ENCODE assay signal across 23 cellular contexts in the genomic region with DNA sequence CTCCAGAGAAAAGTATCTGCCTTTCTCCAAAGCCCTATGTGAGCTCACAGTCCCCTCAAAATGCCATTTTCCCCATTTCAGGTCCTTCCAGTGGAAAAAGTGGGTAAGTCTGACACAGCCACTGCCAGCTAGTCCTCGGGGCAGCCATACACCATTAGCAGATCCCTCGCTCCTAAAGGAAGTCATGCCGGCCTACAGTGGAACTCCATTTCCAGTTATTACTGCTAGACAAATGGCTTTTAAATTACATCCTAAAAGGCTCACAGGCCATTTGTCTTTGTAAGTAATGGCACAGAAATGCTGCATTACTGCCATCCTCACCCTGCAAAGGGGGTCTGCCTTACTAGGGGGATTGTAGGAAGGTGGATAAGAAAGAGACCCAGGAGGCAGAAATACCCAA.
DNase-seq lines count a peak whose midpoint lies in the region; ATAC-seq and TF ChIP-seq lines count a peak whose summit lies in the region.
"Had no signal": no experiment of that assay in that cellular context is flagged by ENCODE, and none has a peak within 500 bp of the region (broad histone marks: within the 10 kb centered on the region; RNA-seq: fewer than 3 reads in every experiment).

No MANE protein-coding gene starts in this region.

- H3K27ac ChIP-seq in trophoblast cell (ENCODE audit: low read depth, low read length) (peak overlapping the region; percentile 23), neuronal stem cell (replicated peaks; ENCODE audit: low read length) (no peak overlapping the region)
- H3K27ac ChIP-seq: A549; BLaER1 treated with 17β-estradiol and CSF1 and Interleukin-3, amounts not matched to agents 10 nM and 100 nM; GM23248 had no signal

- H2BK120ac ChIP-seq in trophoblast cell (ENCODE audit: insufficient read depth, low read length, poor library complexity) (peak overlapping the region; percentile 2), neuronal stem cell (ENCODE audit: low read depth, low read length) (no peak overlapping the region)

- H3K4me2 ChIP-seq in trophoblast cell (ENCODE audit: low read length) (no peak overlapping the region), neuronal stem cell (ENCODE audit: insufficient read depth, low read length, poor library complexity, severe bottlenecking) (no peak overlapping the region)
- H3K4me2 ChIP-seq: A549; BLaER1 treated with 17β-estradiol and CSF1 and Interleukin-3, amounts not matched to agents 10 nM and 100 nM had no signal

- H3K4ac ChIP-seq in trophoblast cell (ENCODE audit: low read depth, low read length) (no peak overlapping the region), neuronal stem cell (ENCODE audit: low read length) (no peak overlapping the region)

- no peak overlapping the region for H2BK15ac ChIP-seq in neuronal stem cell (ENCODE audit: low read length)

- H3K9me3 ChIP-seq in trophoblast cell (ENCODE audit: insufficient read depth, low read depth, low read length), result peaks cover 2% of the 10 kb centered on the region
- H3K9me3 ChIP-seq in neuronal stem cell (replicated peaks in 1 of 2; ENCODE audit: control insufficient read depth in 2 of 2, insufficient read depth in 1 of 2, low read depth in 1 of 2, low read length in 2 of 2), result no peaks in the 10 kb centered on the region
- H3K9me3 ChIP-seq: A549, BE2C had no signal

- H3K4me1 ChIP-seq in trophoblast cell (ENCODE audit: control insufficient read depth in 1 of 2, insufficient read depth in 2 of 2, low read length in 2 of 2), result peaks cover 4 to 11% of the 10 kb centered on the region in 2 experiments
- peaks cover 0 to 4% of the 10 kb centered on the region in 2 donors for H3K4me1 ChIP-seq in neuronal stem cell (ENCODE audit: control insufficient read depth in 2 of 2, insufficient read depth in 1 of 2, low read depth in 1 of 2, low read length in 2 of 2)

- H3K4me3 Mint-ChIP-seq in stimulated activated naive CD8-positive, alpha-beta T cell treated with anti-CD3 and anti-CD28 coated beads, Interleukin-15, amount 100 ng/mL, for 72 hours, result no peak overlapping the region
- H3K4me3 Mint-ChIP-seq in type B pancreatic cell, result no peak overlapping the region
- no peak overlapping the region for H3K4me3 Mint-ChIP-seq in activated T-cell treated with anti-CD3 and anti-CD28 coated beads, Interleukin-2, amount 50 U/mL, for 4 hours
- H3K4me3 Mint-ChIP-seq: CD14-positive monocyte; CD4-positive, alpha-beta memory T cell had no signal

- H2BK5ac ChIP-seq in trophoblast cell (ENCODE audit: low read depth, low read length, poor library complexity), result peak overlapping the region; percentile 13
- H2BK5ac ChIP-seq in neuronal stem cell (ENCODE audit: low read length), result no peak overlapping the region

- no peaks in the 10 kb centered on the region for H3K4me1 Mint-ChIP-seq in stimulated activated naive CD8-positive, alpha-beta T cell treated with anti-CD3 and anti-CD28 coated beads, Interleukin-15, amount 100 ng/mL, for 72 hours
- H3K4me1 Mint-ChIP-seq in type B pancreatic cell (ENCODE audit: unreplicated experiment), result peaks cover 35% of the 10 kb centered on the region
- no peaks in the 10 kb centered on the region for H3K4me1 Mint-ChIP-seq in activated T-cell treated with anti-CD3 and anti-CD28 coated beads, Interleukin-2, amount 50 U/mL, for 4 hours (ENCODE audit: low read depth)
- H3K4me1 Mint-ChIP-seq: CD14-positive monocyte; CD4-positive, alpha-beta memory T cell had no signal

- H2AFZ ChIP-seq in trophoblast cell (ENCODE audit: insufficient read depth, low read length, poor library complexity) (no peak overlapping the region), neuronal stem cell (ENCODE audit: low read length) (no peak overlapping the region)
- H2AFZ ChIP-seq: GM23248 had no signal

- H3K9ac ChIP-seq in trophoblast cell (ENCODE audit: low read length), result no peak overlapping the region
- H3K9ac ChIP-seq in neuronal stem cell (ENCODE audit: low read depth, low read length, poor library complexity), result no peak overlapping the region
- H3K9ac ChIP-seq: BLaER1 treated with 17β-estradiol and CSF1 and Interleukin-3, amounts not matched to agents 10 nM and 100 nM; GM23248 had no signal

- no peaks in the 10 kb centered on the region for H3K36me3 Mint-ChIP-seq in type B pancreatic cell
- H3K36me3 Mint-ChIP-seq in activated T-cell treated with anti-CD3 and anti-CD28 coated beads, Interleukin-2, amount 50 U/mL, for 4 hours (ENCODE audit: insufficient read depth), result no peaks in the 10 kb centered on the region
- H3K36me3 Mint-ChIP-seq: CD14-positive monocyte; CD4-positive, alpha-beta memory T cell had no signal

- H3K27me3 ChIP-seq in trophoblast cell (ENCODE audit: insufficient read depth, low read length) (no peaks in the 10 kb centered on the region), neuronal stem cell (ENCODE audit: control insufficient read depth in 3 of 3, insufficient read depth in 3 of 3, low read depth in 1 of 3, low read length in 3 of 3) (peaks cover 0 to 13% (median 0%) of the 10 kb centered on the region in 3 experiments)
- H3K27me3 ChIP-seq: BE2C; BLaER1 treated with 17β-estradiol and CSF1 and Interleukin-3, amounts not matched to agents 10 nM and 100 nM had no signal

- no peak for TF ChIP-seq CTCF in type B pancreatic cell (conservative IDR thresholded peaks at IDR 0.05)

- H2AK5ac ChIP-seq in trophoblast cell (ENCODE audit: low read length), result no peak overlapping the region
- H2AK5ac ChIP-seq in neuronal stem cell (ENCODE audit: low read depth, low read length), result no peak overlapping the region

- H4K91ac ChIP-seq in trophoblast cell (ENCODE audit: low read depth, low read length) (no peak overlapping the region), neuronal stem cell (ENCODE audit: low read depth, low read length, poor library complexity) (no peak overlapping the region)

- H3K36me3 ChIP-seq in trophoblast cell (ENCODE audit: control insufficient read depth in 1 of 2, insufficient read depth in 2 of 2, low read length in 2 of 2) (no peaks in the 10 kb centered on the region), neuronal stem cell (replicated peaks in 1 of 2; ENCODE audit: control insufficient read depth in 2 of 2, insufficient read depth in 2 of 2, low read length in 2 of 2) (no peaks in the 10 kb centered on the region)
- H3K36me3 ChIP-seq: BE2C; BLaER1 treated with 17β-estradiol and CSF1 and Interleukin-3, amounts not matched to agents 10 nM and 100 nM had no signal

- no peak overlapping the region for H4K8ac ChIP-seq in trophoblast cell (ENCODE audit: low read depth, low read length)
- no peak overlapping the region for H4K8ac ChIP-seq in neuronal stem cell (ENCODE audit: low read depth, low read length)

- H3K23ac ChIP-seq in trophoblast cell (ENCODE audit: low read length), result no peak overlapping the region
- H3K23ac ChIP-seq in neuronal stem cell (ENCODE audit: low read depth, low read length, poor library complexity), result no peak overlapping the region

- ATAC-seq in stimulated activated naive CD8-positive, alpha-beta T cell treated with anti-CD3 and anti-CD28 coated beads, Interleukin-15, amount 100 ng/mL, for 72 hours, result no peak
- no peak for ATAC-seq in stimulated activated naive CD8-positive, alpha-beta T cell treated with anti-CD3 and anti-CD28 coated beads, Interleukin-15, Interleukin-2, amounts not matched to agents 100 U/mL and 50 U/mL, for 24 hours
- ATAC-seq in activated T-cell treated with anti-CD3 and anti-CD28 coated beads, Interleukin-2, amount 50 U/mL, for 4 hours, result no peak
- no peak for ATAC-seq in HG03457 (IDR thresholded peaks at IDR 0.05; ENCODE audit: unreplicated experiment)
- ATAC-seq: A549, HCT116 had no signal

- peak overlapping the region; percentile 14 to 86 for H3K27ac Mint-ChIP-seq in stimulated activated naive CD8-positive, alpha-beta T cell treated with anti-CD3 and anti-CD28 coated beads, Interleukin-15, amount 100 ng/mL, for 72 hours
- H3K27ac Mint-ChIP-seq in type B pancreatic cell, result no peak overlapping the region
- H3K27ac Mint-ChIP-seq: CD14-positive monocyte; CD4-positive, alpha-beta memory T cell had no signal

- H3K4me3 ChIP-seq in trophoblast cell (ENCODE audit: low read depth, low read length), result no peak overlapping the region
- H3K4me3 ChIP-seq in neuronal stem cell (ENCODE audit: low read length in 2 of 2), result no peak overlapping the region
- H3K4me3 ChIP-seq: A549; BLaER1 treated with 17β-estradiol and CSF1 and Interleukin-3, amounts not matched to agents 10 nM and 100 nM; GM23248 had no signal

- no peaks in the 10 kb centered on the region for H3K9me3 Mint-ChIP-seq in stimulated activated naive CD8-positive, alpha-beta T cell treated with anti-CD3 and anti-CD28 coated beads, Interleukin-15, amount 100 ng/mL, for 72 hours
- peaks cover 5% of the 10 kb centered on the region for H3K9me3 Mint-ChIP-seq in type B pancreatic cell
- no peaks in the 10 kb centered on the region for H3K9me3 Mint-ChIP-seq in activated T-cell treated with anti-CD3 and anti-CD28 coated beads, Interleukin-2, amount 50 U/mL, for 4 hours
- H3K9me3 Mint-ChIP-seq: CD14-positive monocyte had no signal

- H3K79me2 ChIP-seq in trophoblast cell (ENCODE audit: control insufficient read depth, insufficient read depth, low read length, poor library complexity), result peaks cover 2% of the 10 kb centered on the region

- no peak for DNase-seq in stimulated activated naive CD8-positive, alpha-beta T cell treated with anti-CD3 and anti-CD28 coated beads, Interleukin-15, amount 100 ng/mL, for 72 hours
- no peak for DNase-seq in stimulated activated naive CD8-positive, alpha-beta T cell treated with anti-CD3 and anti-CD28 coated beads, Interleukin-15, Interleukin-2, amounts not matched to agents 100 U/mL and 50 U/mL, for 24 hours
- DNase-seq in islet precursor cell, result peak; percentile 54
- DNase-seq in trophoblast cell, result no peak
- DNase-seq in type B pancreatic cell (ENCODE audit: extremely low spot score, unreplicated experiment), result peak; percentile 15
- no peak for DNase-seq in activated T-cell treated with anti-CD3 and anti-CD28 coated beads, Interleukin-2, amount 50 U/mL, for 4 hours
- DNase-seq in neuronal stem cell (ENCODE audit: low spot score), result no peak
- DNase-seq: 8988T; ACHN; AML-193; BE2C; Calu3; CD4-positive, alpha-beta memory T cell; COR-L47; DMS153; DND-41; H7 had no signal

- no peak overlapping the region for H3K14ac ChIP-seq in trophoblast cell (ENCODE audit: low read length)
- H3K14ac ChIP-seq in neuronal stem cell (ENCODE audit: low read length), result no peak overlapping the region

- H3K18ac ChIP-seq in trophoblast cell (ENCODE audit: low read length), result no peak overlapping the region
- no peak overlapping the region for H3K18ac ChIP-seq in neuronal stem cell (ENCODE audit: low read length)

- no peak overlapping the region for H4K12ac ChIP-seq in trophoblast cell (ENCODE audit: low read depth, low read length)

- no CpG with 5 or more reads among the region's 3 CpGs for WGBS in trophoblast cell (ENCODE audit: extremely low coverage, insufficient coverage, insufficient read length)
- WGBS in neuronal stem cell (ENCODE audit: extremely low coverage in 2 of 2, insufficient read length in 2 of 2, insufficient replicate concordance in 1 of 2), 2 donors, result no CpG with 5 or more reads among the region's 3 CpGs

- H2BK12ac ChIP-seq in trophoblast cell (ENCODE audit: low read length), result no peak overlapping the region
- H2BK12ac ChIP-seq in neuronal stem cell (ENCODE audit: low read length), result no peak overlapping the region

- peaks cover 51% of the 10 kb centered on the region for H3K27me3 Mint-ChIP-seq in stimulated activated naive CD8-positive, alpha-beta T cell treated with anti-CD3 and anti-CD28 coated beads, Interleukin-15, amount 100 ng/mL, for 72 hours
- peaks cover 71% of the 10 kb centered on the region for H3K27me3 Mint-ChIP-seq in type B pancreatic cell
- H3K27me3 Mint-ChIP-seq in activated T-cell treated with anti-CD3 and anti-CD28 coated beads, Interleukin-2, amount 50 U/mL, for 4 hours (ENCODE audit: low read depth), result peaks cover 18% of the 10 kb centered on the region

- H3K79me1 ChIP-seq in trophoblast cell (ENCODE audit: low read length) (no peaks in the 10 kb centered on the region), neuronal stem cell (ENCODE audit: low read depth, low read length) (no peaks in the 10 kb centered on the region)

Comparison
In these comparisons a context has a peak if more than half of its experiments do, and no peak if none do; other contexts are left out.
1. DNase-seq: peak in islet precursor cell (single experiment) and type B pancreatic cell (single experiment); none in stimulated activated naive CD8-positive, alpha-beta T cell treated with anti-CD3 and anti-CD28 coated beads, Interleukin-15, amount 100 ng/mL, for 72 hours (0 of 2), stimulated activated naive CD8-positive, alpha-beta T cell treated with anti-CD3 and anti-CD28 coated beads, Interleukin-15, Interleukin-2, amounts not matched to agents 100 U/mL and 50 U/mL, for 24 hours (single experiment), trophoblast cell (0 of 2), activated T-cell treated with anti-CD3 and anti-CD28 coated beads, Interleukin-2, amount 50 U/mL, for 4 hours (single experiment) and neuronal stem cell (single experiment).